In the genomic region with DNA sequence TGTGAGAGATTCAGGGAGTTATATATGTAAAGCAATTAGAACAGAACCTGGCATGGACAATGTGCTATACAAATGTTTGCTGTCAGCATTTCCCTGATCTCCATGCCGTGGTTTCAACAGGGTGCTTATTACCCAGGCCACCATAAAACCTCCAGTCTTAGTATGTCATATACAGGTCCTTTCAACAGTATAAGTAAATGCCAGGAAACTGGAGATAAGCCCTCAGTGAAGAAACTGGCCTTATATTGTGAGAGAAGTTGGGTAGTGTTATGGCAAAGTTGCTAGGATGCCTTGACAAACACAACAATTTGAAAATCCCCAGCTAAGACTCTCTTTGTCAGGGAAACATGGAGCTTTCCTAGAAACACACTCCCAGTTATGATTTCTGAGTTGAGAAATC, we compare ENCODE assay signal across 23 cellular contexts.
DNase-seq lines count a peak whose midpoint lies in the region; ATAC-seq, FAIRE-seq and TF ChIP-seq lines count a peak whose summit lies in the region.
"Had no signal": no experiment of that assay in that cellular context is flagged by ENCODE, and none has a peak within 500 bp of the region (broad histone marks: within the 10 kb centered on the region; RNA-seq: fewer than 3 reads in every experiment).

No MANE protein-coding gene starts in this region.

- FAIRE-seq in RCC 7860 (lab: Jason Lieb, UNC) = no peak
- FAIRE-seq: keratinocyte had no signal

- no peak overlapping the region for H3K4me3 Mint-ChIP-seq in activated CD4-positive, alpha-beta T cell treated with anti-CD3 and anti-CD28 coated beads, Interleukin-2, amount 10 ng/mL, durations not matched to agents 7 days and 5 days
- H3K4me3 Mint-ChIP-seq in activated naive CD8-positive, alpha-beta T cell treated with anti-CD3 and anti-CD28 coated beads for 36 hours = no peak overlapping the region
- H3K4me3 Mint-ChIP-seq: central memory CD8-positive, alpha-beta T cell had no signal

- H3K4me1 Mint-ChIP-seq in activated CD4-positive, alpha-beta T cell treated with anti-CD3 and anti-CD28 coated beads, Interleukin-2, amount 10 ng/mL, durations not matched to agents 7 days and 5 days = no peaks in the 10 kb centered on the region
- no peaks in the 10 kb centered on the region for H3K4me1 Mint-ChIP-seq in activated naive CD8-positive, alpha-beta T cell treated with anti-CD3 and anti-CD28 coated beads for 36 hours
- H3K4me1 Mint-ChIP-seq: central memory CD8-positive, alpha-beta T cell had no signal

- peak overlapping the region; percentile 71 for H2AFZ ChIP-seq in osteoblast (ENCODE audit: low read length)

- H3K4me3 ChIP-seq in right atrium auricular region (no peak overlapping the region), osteoblast (ENCODE audit: insufficient read depth, low read length) (no peak overlapping the region)
- H3K4me3 ChIP-seq: BLaER1, right lobe of liver, upper lobe of left lung had no signal

- CTCF ChIA-PET in activated CD4-positive, alpha-beta T cell treated with anti-CD3 and anti-CD28 coated beads, Interleukin-2, amount 10 ng/mL, durations not matched to agents 7 days and 5 days (lab: Charles Lee) = no interaction called here

- POLR2A ChIA-PET in activated CD4-positive, alpha-beta T cell treated with anti-CD3 and anti-CD28 coated beads, Interleukin-2, amount 10 ng/mL, durations not matched to agents 7 days and 5 days (lab: Charles Lee) = no interaction called here

- H3K27me3 ChIP-seq in right atrium auricular region (no peaks in the 10 kb centered on the region), osteoblast (ENCODE audit: insufficient read depth, low read length) (no peaks in the 10 kb centered on the region)
- H3K27me3 ChIP-seq: BLaER1, right lobe of liver, upper lobe of left lung had no signal

- peaks cover 0 to 21% of the 10 kb centered on the region in 2 donors for H3K4me1 ChIP-seq in right atrium auricular region
- H3K4me1 ChIP-seq in osteoblast (ENCODE audit: insufficient read depth, low read length) = peaks cover 12% of the 10 kb centered on the region
- H3K4me1 ChIP-seq: BLaER1, right lobe of liver had no signal

- H3K9me3 Mint-ChIP-seq in activated CD4-positive, alpha-beta T cell treated with anti-CD3 and anti-CD28 coated beads, Interleukin-2, amount 10 ng/mL, durations not matched to agents 7 days and 5 days = no peaks in the 10 kb centered on the region
- H3K9me3 Mint-ChIP-seq in activated naive CD8-positive, alpha-beta T cell treated with anti-CD3 and anti-CD28 coated beads for 36 hours = no peaks in the 10 kb centered on the region
- H3K9me3 Mint-ChIP-seq: central memory CD8-positive, alpha-beta T cell had no signal

- H4K20me1 ChIP-seq in osteoblast (ENCODE audit: insufficient read depth, low read length) = no peaks in the 10 kb centered on the region
- H4K20me1 ChIP-seq: BLaER1 had no signal

- H3K36me3 ChIP-seq in right atrium auricular region (no peaks in the 10 kb centered on the region), osteoblast (ENCODE audit: insufficient read depth, low read length) (no peaks in the 10 kb centered on the region)
- H3K36me3 ChIP-seq: BLaER1, right lobe of liver, upper lobe of left lung had no signal

- H3K36me3 Mint-ChIP-seq in activated CD4-positive, alpha-beta T cell treated with anti-CD3 and anti-CD28 coated beads, Interleukin-2, amount 10 ng/mL, durations not matched to agents 7 days and 5 days (ENCODE audit: low read depth) = no peaks in the 10 kb centered on the region
- no peaks in the 10 kb centered on the region for H3K36me3 Mint-ChIP-seq in activated naive CD8-positive, alpha-beta T cell treated with anti-CD3 and anti-CD28 coated beads for 36 hours

- no peak for DNase-seq in Right ventricle myocardium inferior (ENCODE audit: missing footprints)
- no peak for DNase-seq in cardiac septum (ENCODE audit: low spot score)
- DNase-seq in right atrium auricular region (ENCODE audit: low spot score) = no peak
- no peak for DNase-seq in osteoblast (ENCODE audit: insufficient read length, low spot score, missing footprints)
- DNase-seq in activated CD4-positive, alpha-beta T cell treated with anti-CD3 and anti-CD28 coated beads, Interleukin-2, amount 10 ng/mL, durations not matched to agents 7 days and 5 days = no peak
- no peak for DNase-seq in activated naive CD8-positive, alpha-beta T cell treated with anti-CD3 and anti-CD28 coated beads for 36 hours
- no peak for DNase-seq in RCC 7860 (ENCODE audit: low spot score)
- DNase-seq: 8988T; activated CD4-positive, alpha-beta T cell treated with anti-CD3 and anti-CD28 coated beads for 4 hours; activated effector memory CD4-positive, alpha-beta T cell treated with Interleukin-2 at 50 U/mL for 16 hours; erythroblast; hypothalamus; KBM-7; midbrain; NCI-H1694 treated with DMSO at 0.1 percent for 48 hours; NCI-H345; right lobe of liver; stimulated activated naive CD4-positive, alpha-beta T cell treated with Interleukin-2 at 50 U/mL for 16 hours; upper lobe of left lung had no signal

- H3K4me2 ChIP-seq in osteoblast (ENCODE audit: insufficient read depth, low read length) = no peak overlapping the region
- H3K4me2 ChIP-seq: BLaER1 had no signal

- H3K79me2 ChIP-seq in osteoblast (ENCODE audit: insufficient read depth, low read length) = no peaks in the 10 kb centered on the region

- TF ChIP-seq CTCF in right atrium auricular region (IDR thresholded peaks at IDR 0.05) (no peak), osteoblast (IDR thresholded peaks at IDR 0.05; ENCODE audit: extremely low read depth, low read depth, low read length) (no peak)

- ATAC-seq in Right ventricle myocardium inferior (peak; percentile 88), HG03432 (IDR thresholded peaks at IDR 0.05; ENCODE audit: unreplicated experiment) (no peak)
- ATAC-seq: right lobe of liver had no signal

- no peak overlapping the region for H3K27ac Mint-ChIP-seq in activated CD4-positive, alpha-beta T cell treated with anti-CD3 and anti-CD28 coated beads, Interleukin-2, amount 10 ng/mL, durations not matched to agents 7 days and 5 days
- H3K27ac Mint-ChIP-seq in activated naive CD8-positive, alpha-beta T cell treated with anti-CD3 and anti-CD28 coated beads for 36 hours = no peak overlapping the region

- H3K9me3 ChIP-seq in right atrium auricular region = no peaks in the 10 kb centered on the region
- H3K9me3 ChIP-seq in osteoblast (ENCODE audit: low read depth, low read length) = no peaks in the 10 kb centered on the region
- H3K9me3 ChIP-seq: BLaER1, right lobe of liver, upper lobe of left lung had no signal

- H3K27ac ChIP-seq in right atrium auricular region (peak overlapping the region; percentile 1 to 16), osteoblast (ENCODE audit: low read depth, low read length) (no peak overlapping the region)
- H3K27ac ChIP-seq: BLaER1, right lobe of liver had no signal

- intact Hi-C loops in Right ventricle myocardium inferior (cut with DNase I) = no loop called here
- intact Hi-C loops in cardiac septum (cut with DNase I) = loop anchor here (10.0 kb wide), 1 partner anchor 972 kb away; a partner anchor contains a TSS

- H3K27me3 Mint-ChIP-seq in activated CD4-positive, alpha-beta T cell treated with anti-CD3 and anti-CD28 coated beads, Interleukin-2, amount 10 ng/mL, durations not matched to agents 7 days and 5 days = no peaks in the 10 kb centered on the region
- no peaks in the 10 kb centered on the region for H3K27me3 Mint-ChIP-seq in activated naive CD8-positive, alpha-beta T cell treated with anti-CD3 and anti-CD28 coated beads for 36 hours
- H3K27me3 Mint-ChIP-seq: central memory CD8-positive, alpha-beta T cell had no signal
